ENCODE assay signal across 22 cellular contexts in genomic region chr11:83150450-83150849, GRCh38. TPM values are rescaled to one million over a fixed set of nuclear protein-coding genes. Genes with fewer than 3 reads are reported as not detected.
DNase-seq lines count a peak whose midpoint lies in the region; ATAC-seq, FAIRE-seq and TF ChIP-seq lines count a peak whose summit lies in the region.
"Had no signal": no experiment of that assay in that cellular context is flagged by ENCODE, and none has a peak within 500 bp of the region (broad histone marks: within the 10 kb centered on the region; RNA-seq: fewer than 3 reads in every experiment).

No MANE protein-coding gene starts in this region.

- POLR2A ChIA-PET in SK-N-SH (lab: Yijun Ruan, JAX) (interaction anchor here (0.6 kb wide), 1 partner anchor 133 kb away, joined by 4 read pairs; no protein-coding TSS in a partner anchor), GM12878 (lab: Charles Lee) (interaction anchor here (0.6 to 1.3 kb wide), 4 partner anchors 9 to 79 kb away, joined by 3 to 7 read pairs (median 4); partner anchors contain the start of gene RAB30)

- H2AFZ ChIP-seq in SK-N-SH (ENCODE audit: low read depth) (0 out of 2 replicates have a peak overlapping the region, but pooled peaks have one; percentile 22), GM12878 (ENCODE audit: control insufficient read depth, low read depth, low read length) (no peak overlapping the region), smooth muscle cell (ENCODE audit: low read depth) (peak overlapping the region; percentile 77)
- H2AFZ ChIP-seq: GM23248 had no signal

- TF ChIP-seq EP300 in SK-N-SH (IDR thresholded peaks at IDR 0.05; ENCODE audit: borderline replicate concordance in 1 of 2, low read depth in 1 of 2, low read length in 1 of 2), result no peak
- no peak for TF ChIP-seq EP300 in GM12878 (IDR thresholded peaks at IDR 0.05; ENCODE audit: borderline replicate concordance in 1 of 2, control insufficient read depth in 1 of 2, low read depth in 2 of 2, low read length in 2 of 2)

- H3K4me3 ChIP-seq in SK-N-SH (ENCODE audit: low read depth in 2 of 2, low read length in 1 of 2) (no peak overlapping the region), GM12878 (no peak overlapping the region), smooth muscle cell (no peak overlapping the region)
- H3K4me3 ChIP-seq: A549, GM23248, HAP-1 had no signal

- ATAC-seq in SK-N-SH treated with all-trans-retinoic acid at 6 μM for 48 hours (no peak), HG02610 (IDR thresholded peaks at IDR 0.05; ENCODE audit: unreplicated experiment) (peak; percentile 46), GM12878 (peak; percentile 29; the same call in 2 of the 3 replicates)
- ATAC-seq: A549 had no signal

- H3K36me3 ChIP-seq in SK-N-SH (replicated peaks in 1 of 2; ENCODE audit: control insufficient read depth in 1 of 2, insufficient read depth in 2 of 2, low read length in 1 of 2) (no peaks in the 10 kb centered on the region), GM12878 (ENCODE audit: control insufficient read depth in 2 of 2, insufficient read depth in 2 of 2, low read length in 1 of 2) (no peaks in the 10 kb centered on the region), smooth muscle cell (ENCODE audit: low read depth) (no peaks in the 10 kb centered on the region)
- H3K36me3 ChIP-seq: HAP-1 had no signal

- no peak for FAIRE-seq in GM12878 (lab: Jason Lieb, UNC)
- FAIRE-seq: A549, G401.6, GM19239, HTR-8/SVneo had no signal

- CTCF ChIA-PET in SK-N-SH (lab: Yijun Ruan, JAX) (no interaction called here), GM12878 (lab: Yijun Ruan, JAX) (interaction anchor here (0.6 to 1.4 kb wide), 4 partner anchors 9 to 662 kb away, joined by 3 to 4 read pairs (median 3); no protein-coding TSS in a partner anchor)

- TF ChIP-seq RAD21 in SK-N-SH (IDR thresholded peaks at IDR 0.05; ENCODE audit: low read length), result no peak
- no peak for TF ChIP-seq RAD21 in GM12878 (IDR thresholded peaks at IDR 0.05; ENCODE audit: insufficient read depth, low read depth, low read length)

- H3K9me3 ChIP-seq in SK-N-SH (no peaks in the 10 kb centered on the region), GM12878 (replicated peaks; ENCODE audit: control insufficient read depth, insufficient read depth, low read length) (no peaks in the 10 kb centered on the region), smooth muscle cell (replicated peaks; ENCODE audit: low read depth) (no peaks in the 10 kb centered on the region)
- H3K9me3 ChIP-seq: A549, HAP-1 had no signal

- no peaks in the 10 kb centered on the region for H3K9me2 ChIP-seq in SK-N-SH

- SMC1A ChIA-PET in GM12878 (lab: Charles Lee; ENCODE audit: uncharacterized antibody, unreplicated experiment), result interaction anchor here (0.6 to 1.6 kb wide), 6 partner anchors 9 to 129 kb away, joined by 3 to 6 read pairs (median 4); no protein-coding TSS in a partner anchor

- H3K79me2 ChIP-seq in SK-N-SH (ENCODE audit: insufficient read depth) (no peaks in the 10 kb centered on the region), GM12878 (ENCODE audit: control insufficient read depth, insufficient read depth, low read length) (no peaks in the 10 kb centered on the region), smooth muscle cell (ENCODE audit: low read depth) (no peaks in the 10 kb centered on the region)

- intact Hi-C loops in GM12878 (cut with micrococcal nuclease; ENCODE audit: unreplicated experiment), result no loop called here

- H3K27ac ChIP-seq in SK-N-SH (ENCODE audit: low read depth in 2 of 2, low read length in 1 of 2), result no peak overlapping the region
- H3K27ac ChIP-seq in GM12878 (ENCODE audit: control insufficient read depth, insufficient read depth), result no peak overlapping the region
- H3K27ac ChIP-seq in smooth muscle cell (ENCODE audit: low read depth), result peak overlapping the region; percentile 9
- H3K27ac ChIP-seq: 22Rv1, A549, GM23248 had no signal

- 95% methylated on average over 2 of the region's 2 CpGs for WGBS in SK-N-SH (ENCODE audit: low lambda C conversion rate)
- 49% methylated on average over 2 of the region's 2 CpGs for WGBS in GM12878 (ENCODE audit: insufficient coverage, insufficient replicate concordance, low lambda C conversion rate, missing lambda C conversion rate)
- 34% methylated on average over 2 of the region's 2 CpGs for WGBS in smooth muscle cell (ENCODE audit: low lambda C conversion rate)

- H4K20me1 ChIP-seq in SK-N-SH (ENCODE audit: insufficient read depth) (no peaks in the 10 kb centered on the region), GM12878 (ENCODE audit: control insufficient read depth, insufficient read depth) (no peaks in the 10 kb centered on the region), smooth muscle cell (ENCODE audit: low read depth) (no peaks in the 10 kb centered on the region)

- DNase-seq in SK-N-SH, result no peak
- DNase-seq in GM12878 (ENCODE audit: low read depth, low spot score), result no peak
- no peak for DNase-seq in smooth muscle cell (lab: John Stamatoyannopoulos, UW; ENCODE audit: unreplicated experiment)
- no peak for DNase-seq in AG08396 (ENCODE audit: low spot score)
- no peak for DNase-seq in AG08395 (ENCODE audit: low spot score)
- DNase-seq in DMS 273 treated with DMSO at 0.1 percent for 48 hours (lab: John Stamatoyannopoulos, UW), result no peak
- DNase-seq: C1 segment of cervical spinal cord; CD4-positive, CD25-positive, alpha-beta regulatory T cell; CD8-positive, alpha-beta memory T cell; COR-L47; GM23248; HFFc6; IMR-90; KBM-7 had no signal

- no peaks in the 10 kb centered on the region for H3K27me3 ChIP-seq in SK-N-SH (ENCODE audit: insufficient read depth)
- H3K27me3 ChIP-seq in GM12878 (replicated peaks in 1 of 2; ENCODE audit: control insufficient read depth in 2 of 2, insufficient read depth in 2 of 2, low read length in 1 of 2), result no peaks in the 10 kb centered on the region
- no peaks in the 10 kb centered on the region for H3K27me3 ChIP-seq in smooth muscle cell (ENCODE audit: low read depth)

- no peak overlapping the region for H3K9ac ChIP-seq in SK-N-SH
- H3K9ac ChIP-seq in GM12878 (ENCODE audit: control insufficient read depth, insufficient read depth, low read length), result no peak overlapping the region
- no peak overlapping the region for H3K9ac ChIP-seq in smooth muscle cell (ENCODE audit: low read depth)
- H3K9ac ChIP-seq: GM23248 had no signal

- RAD21 ChIA-PET in GM12878 (lab: Charles Lee; ENCODE audit: unreplicated experiment), result interaction anchor here (1.0 kb wide), 2 partner anchors 9 to 229 kb away, joined by 3 to 4 read pairs; no protein-coding TSS in a partner anchor

- in situ Hi-C loops in GM12878 (cut with MboI), result no loop called here

- no peak for TF ChIP-seq POLR2A in GM12878 (IDR thresholded peaks at IDR 0.05; ENCODE audit: low read depth, low read length)

- H3K4me2 ChIP-seq in SK-N-SH (no peak overlapping the region), GM12878 (ENCODE audit: control insufficient read depth, insufficient read depth) (no peak overlapping the region), smooth muscle cell (peak overlapping the region; percentile 15)

- H3F3A ChIP-seq in SK-N-SH (replicated peaks; ENCODE audit: insufficient read depth), result peaks cover 6% of the 10 kb centered on the region
- H3F3A ChIP-seq in smooth muscle cell (ENCODE audit: low read depth), result peaks cover 10% of the 10 kb centered on the region

- no TSS peak for BruUV-seq in GM12878 (replicated peaks; lab: Mats Ljungman, UMichigan)

- TF ChIP-seq CTCF in SK-N-SH (IDR thresholded peaks at IDR 0.05) (no peak), GM12878 (IDR thresholded peaks at IDR 0.05 in 2 of 3, conservative IDR thresholded peaks at IDR 0.05 in 1 of 3; ENCODE audit: control insufficient read depth in 2 of 3, extremely low read depth in 1 of 3, insufficient read depth in 1 of 3, low read depth in 3 of 3, low read length in 3 of 3) (no peak), smooth muscle cell (IDR thresholded peaks at IDR 0.05; ENCODE audit: borderline replicate concordance, insufficient read depth, poor library complexity, severe bottlenecking) (no peak)

- H3K4me1 ChIP-seq in SK-N-SH (ENCODE audit: control insufficient read depth in 1 of 2, insufficient read depth in 2 of 2, low read depth in 1 of 2, low read length in 1 of 2) (no peaks in the 10 kb centered on the region), GM12878 (ENCODE audit: control insufficient read depth, insufficient read depth, low read length) (peaks cover 2% of the 10 kb centered on the region; the same call in 1 of the 2 replicates), smooth muscle cell (ENCODE audit: low read depth) (no peaks in the 10 kb centered on the region)
- H3K4me1 ChIP-seq: HAP-1 had no signal

RNA-seq across cellular contexts. Expression of gene PCF11, which starts 6.5 kb away (rescaled TPM):
- polyA plus RNA-seq in SK-N-SH (2012; rRNA removed), result 22.4 and 35.3 TPM in 2 replicates
- 16.5 and 17.5 TPM in 2 replicates for polyA plus RNA-seq in SK-N-SH (2012; cell fraction: cytosol; rRNA removed)
- 112 and 139 TPM in 2 replicates for polyA plus RNA-seq in SK-N-SH (2012; cell fraction: nucleus; rRNA removed)
- total RNA-seq in GM12878 (2013; cell fraction: nucleolus; rRNA removed), result 240 TPM in 2 replicates
- 43.2 and 51.2 TPM in 2 replicates for total RNA-seq in GM12878 (2014; rRNA removed)
- 65.4 and 68.4 TPM in 2 replicates for total RNA-seq in GM12878 (2014; rRNA removed; fragmentation: Illumina TruSeq; extraction: Trizol)
- 56.2 and 59.2 TPM in 2 replicates for total RNA-seq in GM12878 (2021)
- 22.5 TPM for polyA plus RNA-seq in GM12878 (2011; ENCODE audit: low read depth)
- 90.4 and 129 TPM in 2 replicates for polyA plus RNA-seq in GM12878 (2011; rRNA removed)
- polyA plus RNA-seq in GM12878 (2011; cell fraction: cytosol; rRNA removed), result 48.7 and 66.2 TPM in 2 replicates
- polyA plus RNA-seq in GM12878 (2011; cell fraction: nucleus; rRNA removed), result 174 and 185 TPM in 2 replicates
- 43.7 and 50.5 TPM in 2 replicates for polyA plus RNA-seq in GM12878 (2012)
- polyA plus RNA-seq in GM12878 (2014; fragmentation: Illumina TruSeq; extraction: Trizol), result 52.8 and 60.5 TPM in 2 replicates
- polyA plus RNA-seq in GM12878 (2014; fragmentation: Nextera tagmentation; extraction: Ambion mirVana), result 10 to 100 TPM in 1 of 2 experiments, 1 to 10 TPM in 1; 9.2 to 10.1 TPM
- 58.3 and 60.7 TPM in 2 replicates for polyA plus RNA-seq in GM12878 (2014; rRNA removed)
- 10 to 100 TPM; 20.9 to 22.8 TPM for polyA plus RNA-seq in GM12878 (2016; fragmentation: Nextera tagmentation; extraction: Ambion mirVana)
- polyA minus RNA-seq in GM12878 (2011; rRNA and poly(A)+ RNA removed), result 69.5 and 93.1 TPM in 2 replicates
- 17.2 and 34.0 TPM in 2 replicates for polyA minus RNA-seq in GM12878 (2011; cell fraction: cytosol; rRNA and poly(A)+ RNA removed)
- polyA minus RNA-seq in GM12878 (2011; cell fraction: nucleus; rRNA and poly(A)+ RNA removed), result 150 and 205 TPM in 2 replicates
- total RNA-seq in smooth muscle cell, result 56.7 and 92.6 TPM in 2 replicates
- 15.9 and 17.5 TPM in 2 replicates for polyA plus RNA-seq in smooth muscle cell

RNA-seq across cellular contexts. Expression of gene ANKRD42, which starts 43.1 kb away (rescaled TPM):
- polyA plus RNA-seq in SK-N-SH (2012; rRNA removed) (13.3 and 14.6 TPM in 2 replicates), GM12878 (2011; rRNA removed) (2.2 and 2.5 TPM in 2 replicates), GM12878 (2014; fragmentation: Illumina TruSeq; extraction: Trizol) (1.7 and 2.2 TPM in 2 replicates), GM12878 (2014; fragmentation: Nextera tagmentation; extraction: Ambion mirVana) (1 to 10 TPM in 1 of 2 experiments, under 1 TPM in 1; 0.68 to 2.0 TPM), GM12878 (2014; rRNA removed) (1.5 and 1.8 TPM in 2 replicates), GM12878 (2016; fragmentation: Nextera tagmentation; extraction: Ambion mirVana) (1 to 10 TPM; 3.0 to 3.2 TPM), smooth muscle cell (10.6 and 16.2 TPM in 2 replicates)
- polyA plus RNA-seq in SK-N-SH (2012; cell fraction: cytosol; rRNA removed), result 14.4 and 16.5 TPM in 2 replicates
- polyA plus RNA-seq in SK-N-SH (2012; cell fraction: nucleus; rRNA removed), result 10.0 and 14.9 TPM in 2 replicates
- total RNA-seq in GM12878 (2013; cell fraction: nucleolus; rRNA removed), result 3.8 and 4.2 TPM in 2 replicates
- total RNA-seq in GM12878 (2014; rRNA removed) (1.7 and 1.9 TPM in 2 replicates), GM12878 (2014; rRNA removed; fragmentation: Illumina TruSeq; extraction: Trizol) (1.4 and 1.5 TPM in 2 replicates), GM12878 (2021) (1.4 and 2.9 TPM in 2 replicates), smooth muscle cell (16.4 and 17.8 TPM in 2 replicates)
- 1.3 TPM for polyA plus RNA-seq in GM12878 (2011; ENCODE audit: low read depth)
- polyA plus RNA-seq in GM12878 (2011; cell fraction: cytosol; rRNA removed), result 0.90 and 1.4 TPM in 2 replicates
- 1.2 TPM in 2 replicates for polyA plus RNA-seq in GM12878 (2011; cell fraction: nucleus; rRNA removed)
- 1.7 TPM in 2 replicates for polyA plus RNA-seq in GM12878 (2012)
- 1.5 and 3.3 TPM in 2 replicates for polyA minus RNA-seq in GM12878 (2011; rRNA and poly(A)+ RNA removed)
- 0.83 and 1.7 TPM in 2 replicates for polyA minus RNA-seq in GM12878 (2011; cell fraction: cytosol; rRNA and poly(A)+ RNA removed)
- 0.73 and 1.4 TPM in 2 replicates for polyA minus RNA-seq in GM12878 (2011; cell fraction: nucleus; rRNA and poly(A)+ RNA removed)
